Comparison of ENCODE assay signal across 21 cellular contexts in the genomic region with DNA sequence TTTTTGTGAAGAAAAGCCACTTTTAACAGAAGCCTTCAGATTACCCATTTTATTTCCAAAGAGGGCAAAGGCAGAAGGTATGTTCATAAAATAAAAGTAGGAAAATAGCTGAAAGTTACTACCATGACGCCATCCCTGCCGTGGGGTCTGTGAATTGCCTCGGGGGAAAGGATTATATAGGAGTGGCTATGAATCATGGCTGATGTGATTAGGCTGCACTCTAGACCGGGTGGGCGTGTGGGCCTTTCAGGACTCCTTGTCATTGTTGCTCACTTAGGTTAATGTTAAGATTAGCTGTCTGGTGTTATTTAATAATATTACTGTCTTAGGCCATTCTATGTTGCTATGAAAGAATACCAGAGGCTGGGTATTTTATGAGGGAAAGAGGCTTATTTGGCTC.
"Had no signal": no experiment of that assay in that cellular context is flagged by ENCODE, and none has a peak within 500 bp of the region (broad histone marks: within the 10 kb centered on the region; RNA-seq: fewer than 3 reads in every experiment).

No MANE protein-coding gene starts in this region.

- H3K36me3 Mint-ChIP-seq: activated naive CD8-positive, alpha-beta T cell treated with anti-CD3 and anti-CD28 coated beads, Interleukin-2, amount 10 ng/mL, durations not matched to agents 7 days and 5 days had no signal

- H3K9me3 ChIP-seq: left lung, tibial nerve, uterus had no signal

- H3K4me1 ChIP-seq: left lung, tibial nerve, uterus had no signal

- ATAC-seq: activated CD8-positive, alpha-beta T cell treated with anti-CD3 and anti-CD28 coated beads, Interleukin-2, amount 10 ng/mL, durations not matched to agents 7 days and 5 days; left lung had no signal

- H3K9me3 Mint-ChIP-seq: activated CD4-positive, alpha-beta T cell treated with anti-CD3 and anti-CD28 coated beads, Interleukin-2, amount 10 ng/mL, durations not matched to agents 7 days and 5 days; activated naive CD8-positive, alpha-beta T cell treated with anti-CD3 and anti-CD28 coated beads, Interleukin-2, amount 10 ng/mL, durations not matched to agents 7 days and 5 days; activated T-cell treated with anti-CD3 and anti-CD28 coated beads, Interleukin-2, amount 50 U/mL, for 24 hours; activated T-helper 2 cell treated with anti-CD3 and anti-CD28 coated beads, Interferon-gamma antibody, Interleukin-2, Interleukin-4, amounts not matched to agents 10 μg/mL and 5 μg/mL and 100 μg/mL, durations not matched to agents 14 hours and 24 hours and 36 hours; stimulated activated naive CD8-positive, alpha-beta T cell treated with anti-CD3 and anti-CD28 coated beads, Interleukin-15, Interleukin-2, amounts not matched to agents 100 ng/mL and 50 ng/mL, for 24 hours had no signal

- H3K27ac ChIP-seq: brain microvascular endothelial cell, coronary artery, left lung, tibial nerve, uterus had no signal

- DNase-seq: activated CD4-positive, alpha-beta T cell treated with anti-CD3 and anti-CD28 coated beads, Interleukin-2, amount 10 ng/mL, durations not matched to agents 7 days and 5 days; activated CD8-positive, alpha-beta T cell treated with anti-CD3 and anti-CD28 coated beads, Interleukin-2, amount 10 ng/mL, durations not matched to agents 7 days and 5 days; activated naive CD4-positive, alpha-beta T cell treated with Interleukin-2 at 50 U/mL for 16 hours; activated naive CD8-positive, alpha-beta T cell treated with anti-CD3 and anti-CD28 coated beads, Interleukin-2, amount 10 ng/mL, durations not matched to agents 7 days and 5 days; activated T-cell treated with anti-CD3 and anti-CD28 coated beads, Interleukin-2, amount 50 U/mL, for 24 hours; anterior cingulate cortex; brain microvascular endothelial cell; erythroblast; head of caudate nucleus; left lung; nephron progenitor cell; nucleus accumbens; stimulated activated CD4-positive, alpha-beta T cell treated with anti-CD3 and anti-CD28 coated beads, Interleukin-12 subunit alpha, Interleukin-12 subunit beta, amount 100 ng/mL, for 4 hours; stimulated activated CD4-positive, alpha-beta T cell treated with anti-CD3 and anti-CD28 coated beads, Interleukin-2, amount 100 ng/mL, for 24 hours; uterus had no signal

- H3K27me3 Mint-ChIP-seq: activated naive CD8-positive, alpha-beta T cell treated with anti-CD3 and anti-CD28 coated beads, Interleukin-2, amount 10 ng/mL, durations not matched to agents 7 days and 5 days; central memory CD8-positive, alpha-beta T cell had no signal

- H3K36me3 ChIP-seq: brain microvascular endothelial cell, left lung, tibial nerve, uterus had no signal

- H3K27ac Mint-ChIP-seq: activated CD4-positive, alpha-beta T cell treated with anti-CD3 and anti-CD28 coated beads, Interleukin-2, amount 10 ng/mL, durations not matched to agents 7 days and 5 days; activated CD8-positive, alpha-beta T cell treated with anti-CD3 and anti-CD28 coated beads, Interleukin-2, amount 10 ng/mL, durations not matched to agents 7 days and 5 days; activated naive CD8-positive, alpha-beta T cell treated with anti-CD3 and anti-CD28 coated beads, Interleukin-2, amount 10 ng/mL, durations not matched to agents 7 days and 5 days; activated T-cell treated with anti-CD3 and anti-CD28 coated beads, Interleukin-2, amount 50 U/mL, for 24 hours; activated T-helper 2 cell treated with anti-CD3 and anti-CD28 coated beads, Interferon-gamma antibody, Interleukin-2, Interleukin-4, amounts not matched to agents 10 μg/mL and 5 μg/mL and 100 μg/mL, durations not matched to agents 14 hours and 24 hours and 36 hours; nephron progenitor cell; stimulated activated naive CD8-positive, alpha-beta T cell treated with anti-CD3 and anti-CD28 coated beads, Interleukin-15, Interleukin-2, amounts not matched to agents 100 ng/mL and 50 ng/mL, for 24 hours had no signal

- H3K4me1 Mint-ChIP-seq: activated CD4-positive, alpha-beta T cell treated with anti-CD3 and anti-CD28 coated beads, Interleukin-2, amount 10 ng/mL, durations not matched to agents 7 days and 5 days; activated naive CD8-positive, alpha-beta T cell treated with anti-CD3 and anti-CD28 coated beads, Interleukin-2, amount 10 ng/mL, durations not matched to agents 7 days and 5 days; central memory CD8-positive, alpha-beta T cell had no signal

- H3K4me3 Mint-ChIP-seq: activated CD4-positive, alpha-beta T cell treated with anti-CD3 and anti-CD28 coated beads, Interleukin-2, amount 10 ng/mL, durations not matched to agents 7 days and 5 days; activated CD8-positive, alpha-beta T cell treated with anti-CD3 and anti-CD28 coated beads, Interleukin-2, amount 10 ng/mL, durations not matched to agents 7 days and 5 days; activated naive CD8-positive, alpha-beta T cell treated with anti-CD3 and anti-CD28 coated beads, Interleukin-2, amount 10 ng/mL, durations not matched to agents 7 days and 5 days; activated T-cell treated with anti-CD3 and anti-CD28 coated beads, Interleukin-2, amount 50 U/mL, for 24 hours; central memory CD8-positive, alpha-beta T cell; nephron progenitor cell; stimulated activated naive CD8-positive, alpha-beta T cell treated with anti-CD3 and anti-CD28 coated beads, Interleukin-15, Interleukin-2, amounts not matched to agents 100 ng/mL and 50 ng/mL, for 24 hours had no signal

- H3K27me3 ChIP-seq: brain microvascular endothelial cell, left lung, tibial nerve, uterus had no signal

- H3K4me3 ChIP-seq: coronary artery, left lung, tibial nerve, uterus had no signal

- FAIRE-seq: frontal cortex had no signal
